Comparison of ENCODE assay signal across 7 cellular contexts in the genomic region with DNA sequence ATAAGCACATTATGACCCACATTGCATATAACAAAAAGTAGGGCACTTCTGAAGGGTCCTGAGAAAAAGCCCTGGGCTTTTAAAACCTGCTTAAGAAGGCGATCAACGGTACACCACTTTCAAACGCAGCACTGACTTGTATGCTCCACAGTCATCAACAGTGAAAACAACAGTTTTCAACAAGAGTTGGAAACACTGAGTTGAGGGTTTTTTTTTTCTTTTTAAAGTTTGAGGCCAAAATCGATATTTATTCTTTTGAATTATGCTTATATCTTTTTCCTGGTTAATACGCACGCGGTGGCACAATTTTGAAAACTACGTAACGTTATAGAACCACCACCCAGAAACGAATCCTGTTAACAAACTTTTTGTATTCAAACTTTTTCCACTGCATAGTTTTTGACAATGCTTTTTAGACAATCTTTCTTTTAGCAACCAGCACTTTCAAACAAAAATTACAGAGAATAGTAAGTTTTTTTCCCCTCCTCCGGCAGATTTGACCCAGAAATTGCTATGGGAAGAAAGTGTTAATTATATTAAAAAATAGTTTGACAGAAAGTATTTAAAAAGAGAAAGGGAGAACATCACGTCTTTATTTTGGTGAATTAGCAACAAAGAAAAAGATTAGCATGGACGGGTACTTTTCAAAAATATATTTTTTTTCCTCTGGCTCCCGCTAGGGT. TPM values are rescaled to one million over a fixed set of nuclear protein-coding genes. Genes with fewer than 3 reads are reported as not detected.
DNase-seq lines count a peak whose midpoint lies in the region; ATAC-seq, FAIRE-seq and TF ChIP-seq lines count a peak whose summit lies in the region.

No MANE protein-coding gene starts in this region.

- peak overlapping the region; percentile 90 for H3K4me3 ChIP-seq in IMR-90 (ENCODE audit: insufficient read depth, low read depth, low read length)
- peak overlapping the region; percentile 43 to 64 for H3K4me3 ChIP-seq in kidney (ENCODE audit: low read length in 2 of 2)
- peak overlapping the region; percentile 74 to 85 for H3K4me3 ChIP-seq in stomach smooth muscle (ENCODE audit: low read length in 2 of 2)

- CTCF ChIA-PET in IMR-90 (lab: Yijun Ruan, JAX): no interaction called here

- no peak overlapping the region for H3K27ac ChIP-seq in IMR-90 (ENCODE audit: insufficient read depth, low read length)
- peak overlapping the region; percentile 95 to 96 for H3K27ac ChIP-seq in kidney (ENCODE audit: low read depth in 2 of 2, low read length in 2 of 2)
- peak overlapping the region; percentile 82 for H3K27ac ChIP-seq in stomach smooth muscle (ENCODE audit: low read length)

- no CpG with 5 or more reads among the region's 14 CpGs for WGBS in IMR-90 (ENCODE audit: extremely low coverage in 2 of 2, insufficient read length in 1 of 2), 2 experiments

- H3K18ac ChIP-seq in IMR-90 (ENCODE audit: low read depth, low read length): no peak overlapping the region

- H3K4me3 Mint-ChIP-seq in activated naive CD8-positive, alpha-beta T cell treated with anti-CD3 and anti-CD28 coated beads for 36 hours: peak overlapping the region; percentile 88

- in situ Hi-C loops in IMR-90 (cut with MboI; ENCODE audit: low sequenced_read_pairs): no loop called here

- H3K9me3 Mint-ChIP-seq in activated naive CD8-positive, alpha-beta T cell treated with anti-CD3 and anti-CD28 coated beads for 36 hours: no peaks in the 10 kb centered on the region

- H3K4me2 ChIP-seq in IMR-90 (ENCODE audit: low read depth, low read length): peak overlapping the region; percentile 83

- H3K9me3 ChIP-seq in IMR-90 (ENCODE audit: control insufficient read depth, insufficient read depth, low read length) (no peaks in the 10 kb centered on the region), kidney (ENCODE audit: control insufficient read depth in 1 of 2, low read length in 2 of 2) (no peaks in the 10 kb centered on the region), stomach smooth muscle (ENCODE audit: control insufficient read depth in 2 of 2, low read length in 2 of 2) (no peaks in the 10 kb centered on the region)

- no peak overlapping the region for H4K8ac ChIP-seq in IMR-90 (ENCODE audit: low read depth in 2 of 2, low read length in 2 of 2)

- no peak for DNase-seq in IMR-90
- DNase-seq in activated naive CD8-positive, alpha-beta T cell treated with anti-CD3 and anti-CD28 coated beads for 36 hours: no peak
- DNase-seq in kidney: no peak
- DNase-seq in D721Med (ENCODE audit: insufficient read length, low spot score): no peak
- DNase-seq in GDM1 (lab: John Stamatoyannopoulos, UW): no peak

- TF ChIP-seq POLR2A in IMR-90 (IDR thresholded peaks at IDR 0.05; ENCODE audit: low read depth, low read length): no peak

- H2AK5ac ChIP-seq in IMR-90 (ENCODE audit: low read depth, low read length): no peak overlapping the region

- H3K9ac ChIP-seq in IMR-90 (ENCODE audit: low read depth, low read length): no peak overlapping the region
- peak overlapping the region; percentile 8 to 63 for H3K9ac ChIP-seq in kidney (ENCODE audit: low read length in 2 of 2)
- H3K9ac ChIP-seq in stomach smooth muscle (ENCODE audit: low read length in 2 of 2): peak overlapping the region; percentile 78 to 80

- H2AFZ ChIP-seq in IMR-90 (replicated peaks; ENCODE audit: low read length, poor library complexity): peak overlapping the region; percentile 94

- peaks cover 46% of the 10 kb centered on the region for H3K4me1 Mint-ChIP-seq in activated naive CD8-positive, alpha-beta T cell treated with anti-CD3 and anti-CD28 coated beads for 36 hours

- no peak overlapping the region for H2BK5ac ChIP-seq in IMR-90 (ENCODE audit: low read depth, low read length, poor library complexity, severe bottlenecking)

- no peaks in the 10 kb centered on the region for H3K27me3 ChIP-seq in IMR-90 (ENCODE audit: control insufficient read depth, insufficient read depth, low read length)
- H3K27me3 ChIP-seq in stomach smooth muscle (ENCODE audit: control insufficient read depth in 1 of 2, insufficient read depth in 2 of 2, low read length in 2 of 2): no peaks in the 10 kb centered on the region

- H3K4ac ChIP-seq in IMR-90 (ENCODE audit: low read depth, low read length): no peak overlapping the region

- POLR2A ChIA-PET in IMR-90 (lab: Charles Lee; ENCODE audit: unreplicated experiment): no interaction called here

- intact Hi-C loops in IMR-90 (cut with micrococcal nuclease) (loop anchor here (5.0 to 10.0 kb wide), 2 partner anchors 72 to 306 kb away; no protein-coding TSS in a partner anchor), kidney (cut with DNase I) (no loop called here)

- dilution Hi-C loops in IMR-90 (cut with HindIII; ENCODE audit: low sequenced_read_pairs, unreplicated experiment): no loop called here

- H3K36me3 Mint-ChIP-seq in activated naive CD8-positive, alpha-beta T cell treated with anti-CD3 and anti-CD28 coated beads for 36 hours: no peaks in the 10 kb centered on the region

- H3K36me3 ChIP-seq in IMR-90 (ENCODE audit: control insufficient read depth, insufficient read depth, low read length) (no peaks in the 10 kb centered on the region), kidney (ENCODE audit: control insufficient read depth in 1 of 2, insufficient read depth in 2 of 2, low read length in 2 of 2) (no peaks in the 10 kb centered on the region), stomach smooth muscle (ENCODE audit: control insufficient read depth in 2 of 2, insufficient read depth in 2 of 2, low read length in 2 of 2) (no peaks in the 10 kb centered on the region)

- no peaks in the 10 kb centered on the region; the same call in 1 of the 2 replicates for H3K4me1 ChIP-seq in IMR-90 (ENCODE audit: control insufficient read depth, insufficient read depth, low read length)
- H3K4me1 ChIP-seq in kidney (ENCODE audit: control insufficient read depth in 1 of 2, insufficient read depth in 1 of 2, low read depth in 1 of 2, low read length in 2 of 2): peaks cover 19% of the 10 kb centered on the region in 2 donors
- H3K4me1 ChIP-seq in stomach smooth muscle (ENCODE audit: control insufficient read depth, insufficient read depth, low read length): peaks cover 41% of the 10 kb centered on the region

- ATAC-seq in IMR-90 (ENCODE audit: low read depth) (no peak), GM19463 (IDR thresholded peaks at IDR 0.05; ENCODE audit: unreplicated experiment) (no peak)

- no peak overlapping the region for H3K56ac ChIP-seq in IMR-90 (ENCODE audit: extremely low read depth, insufficient read depth, low read length)

- H2BK120ac ChIP-seq in IMR-90 (ENCODE audit: low read depth, low read length): no peak overlapping the region

- peak overlapping the region; percentile 91 for H3K27ac Mint-ChIP-seq in activated naive CD8-positive, alpha-beta T cell treated with anti-CD3 and anti-CD28 coated beads for 36 hours

- TF ChIP-seq RAD21 in IMR-90 (IDR thresholded peaks at IDR 0.05; ENCODE audit: low read length): no peak

- no peak overlapping the region for H4K91ac ChIP-seq in IMR-90 (ENCODE audit: insufficient read depth, low read depth, low read length)

- FAIRE-seq in kidney (lab: Jason Lieb, UNC): no peak
- no peak for FAIRE-seq in D721Med (lab: Jason Lieb, UNC)

- no peak overlapping the region for H2AK9ac ChIP-seq in IMR-90 (replicated peaks; ENCODE audit: low read depth, low read length, poor library complexity)

- no peak overlapping the region for H4K5ac ChIP-seq in IMR-90 (ENCODE audit: low read depth, low read length)

- no peaks in the 10 kb centered on the region for H3K9me1 ChIP-seq in IMR-90 (ENCODE audit: insufficient read depth, low read length)

- H2BK15ac ChIP-seq in IMR-90 (ENCODE audit: low read depth, low read length): no peak overlapping the region

- H4K20me1 ChIP-seq in IMR-90 (ENCODE audit: insufficient read depth, low read length): peaks cover 3% of the 10 kb centered on the region

- no peak overlapping the region for H3K23ac ChIP-seq in IMR-90 (ENCODE audit: low read depth, low read length)

- no TSS peak for BruUV-seq in IMR-90 (replicated peaks; lab: Mats Ljungman, UMichigan)

- peaks cover 0 to 4% of the 10 kb centered on the region in 2 experiments; a peak in 2 of 4 replicates for H3K79me1 ChIP-seq in IMR-90 (ENCODE audit: low read depth in 1 of 2, low read length in 2 of 2)

- H2BK20ac ChIP-seq in IMR-90 (ENCODE audit: low read depth, low read length): no peak overlapping the region

- no peak overlapping the region for H3K14ac ChIP-seq in IMR-90 (replicated peaks; ENCODE audit: low read depth, low read length)

- no peaks in the 10 kb centered on the region for H3K27me3 Mint-ChIP-seq in activated naive CD8-positive, alpha-beta T cell treated with anti-CD3 and anti-CD28 coated beads for 36 hours

- no peak for TF ChIP-seq CTCF in IMR-90 (conservative IDR thresholded peaks at IDR 0.05; ENCODE audit: low read depth, low read length)
- no peak for TF ChIP-seq CTCF in kidney (IDR thresholded peaks at IDR 0.05; ENCODE audit: borderline replicate concordance, extremely low read depth, insufficient read depth)
- no peak for TF ChIP-seq CTCF in D721Med (IDR thresholded peaks at IDR 0.05; ENCODE audit: insufficient read depth, missing control alignments)

TF ChIP-seq in IMR-90, 13 proteins besides CTCF, POLR2A, EP300 and RAD21 (continues in another document):
- TF ChIP-seq NFE2L2 (IDR thresholded peaks at IDR 0.05; ENCODE audit: low read depth, low read length): no peak
- TF ChIP-seq MAZ (IDR thresholded peaks at IDR 0.05; ENCODE audit: borderline replicate concordance, low read depth, low read length): no peak
- TF ChIP-seq BHLHE40 (IDR thresholded peaks at IDR 0.05; ENCODE audit: low read depth, low read length): no peak

RNA-seq across cellular contexts. Expression of a gene that starts 1.0 kb away (rescaled TPM):
- total RNA-seq in IMR-90 (2012; rRNA removed): 2.2 and 3.1 TPM in 2 replicates
- polyA plus RNA-seq in IMR-90 (2012; rRNA removed): 1.6 and 2.0 TPM in 2 replicates
- 0.32 and 0.34 TPM in 2 replicates for polyA plus RNA-seq in IMR-90 (2012; cell fraction: cytosol; rRNA removed)
- polyA plus RNA-seq in IMR-90 (2012; cell fraction: nucleus; rRNA removed; ENCODE audit: low replicate concordance): 0.34 and 2.8 TPM in 2 replicates
- total RNA-seq in activated naive CD8-positive, alpha-beta T cell treated with anti-CD3 and anti-CD28 coated beads for 36 hours: 10 to 100 TPM; 11.7 to 17.0 TPM
- total RNA-seq in kidney: 30.1 TPM
- polyA plus RNA-seq in kidney (ENCODE audit: insufficient read depth, low read depth, low replicate concordance): 9.5 TPM

RNA-seq across cellular contexts. Expression of a gene that starts 27.2 kb away (rescaled TPM):
- total RNA-seq in IMR-90 (2012; rRNA removed) (not detected in 2 replicates), kidney (not detected)
- polyA plus RNA-seq in IMR-90 (2012; rRNA removed) (not detected in 2 replicates), kidney (ENCODE audit: insufficient read depth, low read depth, low replicate concordance) (not detected)
- polyA plus RNA-seq in IMR-90 (2012; cell fraction: cytosol; rRNA removed): not detected in 2 replicates
- not detected in 2 replicates for polyA plus RNA-seq in IMR-90 (2012; cell fraction: nucleus; rRNA removed; ENCODE audit: low replicate concordance)
- not detected for total RNA-seq in activated naive CD8-positive, alpha-beta T cell treated with anti-CD3 and anti-CD28 coated beads for 36 hours
